In the genomic region with DNA sequence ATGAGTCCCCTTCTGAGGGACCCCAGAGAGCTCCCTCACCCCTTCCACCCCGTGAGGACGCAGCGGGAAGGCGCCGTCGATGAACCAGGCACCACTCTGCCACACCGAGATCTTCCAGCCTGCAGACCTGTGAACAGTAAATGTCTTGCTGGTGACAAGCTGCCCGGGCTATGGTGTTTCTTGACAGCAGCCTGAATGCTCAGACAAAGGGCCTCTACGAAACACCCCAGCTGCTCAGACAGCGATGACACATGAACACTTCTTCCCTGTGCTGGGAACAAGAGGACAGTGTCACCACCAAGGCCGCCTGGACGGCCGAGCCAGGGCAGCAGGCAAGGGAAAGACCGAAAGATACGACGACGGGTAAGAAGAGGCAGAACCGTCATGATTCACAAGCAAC, we compare ENCODE assay signal across 15 cellular contexts. TPM values are rescaled to one million over a fixed set of nuclear protein-coding genes. Genes with fewer than 3 reads are reported as not detected.
DNase-seq lines count a peak whose midpoint lies in the region; ATAC-seq and TF ChIP-seq lines count a peak whose summit lies in the region.
"Had no signal": no experiment of that assay in that cellular context is flagged by ENCODE, and none has a peak within 500 bp of the region (broad histone marks: within the 10 kb centered on the region; RNA-seq: fewer than 3 reads in every experiment).

No MANE protein-coding gene starts in this region.

- intact Hi-C loops in heart left ventricle (cut with DNase I), result no loop called here
- intact Hi-C loops in sigmoid colon (cut with DNase I), result no loop called here

- no peak overlapping the region for H3K9ac ChIP-seq in mesenchymal stem cell (ENCODE audit: low read length)

- H3K18ac ChIP-seq in mesenchymal stem cell (ENCODE audit: low read depth in 1 of 2, low read length in 2 of 2), result peak overlapping the region; percentile 23 to 38

- no peaks in the 10 kb centered on the region for H3K36me3 Mint-ChIP-seq in activated T-helper 17 cell treated with anti-CD3 and anti-CD28 coated beads, Interleukin-2, amount 50 U/mL, for 72 hours (ENCODE audit: low read depth)

- no peak overlapping the region for H2BK120ac ChIP-seq in mesenchymal stem cell (ENCODE audit: low read depth, low read length)

- peak in 43 of 56 donors; percentile 1 to 85 (median 37) for DNase-seq in amygdala (lab: John Stamatoyannopoulos, UW)
- peak in 3 of 5 donors; percentile 25 to 54 (median 39) for DNase-seq in heart left ventricle
- DNase-seq in mesenchymal stem cell, result peak; percentile 45
- peak; percentile 47 for DNase-seq in sigmoid colon
- no peak for DNase-seq in RKO (ENCODE audit: low spot score)
- DNase-seq in KG1 (lab: John Stamatoyannopoulos, UW), result no peak
- DNase-seq: activated CD8-positive, alpha-beta memory T cell treated with anti-CD3 and anti-CD28 coated beads for 24 hours; activated effector memory CD4-positive, alpha-beta T cell treated with anti-CD3 and anti-CD28 coated beads, Interleukin-2, amount 50 U/mL, for 16 hours; amniotic stem cell; GOT3; Kasumi-1; NCI-H1417 treated with DMSO at 0.1 percent for 48 hours had no signal

- H3K27me3 ChIP-seq in heart left ventricle, result no peaks in the 10 kb centered on the region
- H3K27me3 ChIP-seq in mesenchymal stem cell (ENCODE audit: control insufficient read depth in 1 of 2, insufficient read depth in 1 of 2, low read length in 2 of 2), result no peaks in the 10 kb centered on the region
- H3K27me3 ChIP-seq in sigmoid colon, result no peaks in the 10 kb centered on the region

- TF ChIP-seq EP300 in sigmoid colon (IDR thresholded peaks at IDR 0.05), result no peak

- H2BK5ac ChIP-seq in mesenchymal stem cell (ENCODE audit: low read depth, low read length, poor library complexity, severe bottlenecking), result no peak overlapping the region

- H3K27ac Mint-ChIP-seq in activated T-helper 17 cell treated with anti-CD3 and anti-CD28 coated beads, Interleukin-2, amount 50 U/mL, for 72 hours, result no peak overlapping the region

- peaks cover 23% of the 10 kb centered on the region for H3K79me1 ChIP-seq in mesenchymal stem cell (replicated peaks; ENCODE audit: low read length, poor library complexity, severe bottlenecking)

- peak overlapping the region in 1 of 2 experiments; percentile 31 for H3K14ac ChIP-seq in mesenchymal stem cell (ENCODE audit: low read length in 2 of 2)

- no peaks in the 10 kb centered on the region for H3K4me1 Mint-ChIP-seq in activated T-helper 17 cell treated with anti-CD3 and anti-CD28 coated beads, Interleukin-2, amount 50 U/mL, for 72 hours

- ATAC-seq in heart left ventricle, result peak; percentile 29 to 63 (median 54)
- ATAC-seq in activated T-helper 17 cell treated with anti-CD3 and anti-CD28 coated beads, Interleukin-2, amount 50 U/mL, for 72 hours (replicated peaks), result no peak
- no peak for ATAC-seq in HG03196 (IDR thresholded peaks at IDR 0.05; ENCODE audit: unreplicated experiment)

- TF ChIP-seq CTCF in heart left ventricle (IDR thresholded peaks at IDR 0.05) (no peak), sigmoid colon (IDR thresholded peaks at IDR 0.05) (no peak)

- peak overlapping the region in 1 of 2 experiments; percentile 55 for H3K4ac ChIP-seq in mesenchymal stem cell (ENCODE audit: low read depth in 1 of 2, low read length in 2 of 2)

- TF ChIP-seq POLR2A in heart left ventricle (IDR thresholded peaks at IDR 0.05) (no peak), sigmoid colon (IDR thresholded peaks at IDR 0.05) (no peak)

- H3K4me3 ChIP-seq in heart left ventricle (no peak overlapping the region), mesenchymal stem cell (ENCODE audit: insufficient read depth in 1 of 2, low read depth in 1 of 2, low read length in 2 of 2) (no peak overlapping the region), sigmoid colon (no peak overlapping the region)
- H3K4me3 ChIP-seq: coronary artery had no signal

- peaks cover 0 to 13% (median 5%) of the 10 kb centered on the region in 12 donors for H3K4me1 ChIP-seq in heart left ventricle
- peaks cover 7% of the 10 kb centered on the region for H3K4me1 ChIP-seq in mesenchymal stem cell (ENCODE audit: control insufficient read depth, insufficient read depth, low read depth, low read length)
- no peaks in the 10 kb centered on the region for H3K4me1 ChIP-seq in sigmoid colon

- H2AK5ac ChIP-seq in mesenchymal stem cell (ENCODE audit: low read length, severe bottlenecking), result no peak overlapping the region

- H3K9me3 Mint-ChIP-seq in activated T-helper 17 cell treated with anti-CD3 and anti-CD28 coated beads, Interleukin-2, amount 50 U/mL, for 72 hours, result no peaks in the 10 kb centered on the region

- no peaks in the 10 kb centered on the region for H3K27me3 Mint-ChIP-seq in activated T-helper 17 cell treated with anti-CD3 and anti-CD28 coated beads, Interleukin-2, amount 50 U/mL, for 72 hours

- H3K27ac ChIP-seq in heart left ventricle, result peak overlapping the region in 8 of 12 donors; percentile 4 to 54 (median 44)
- no peak overlapping the region for H3K27ac ChIP-seq in mesenchymal stem cell (ENCODE audit: low read length, poor library complexity, severe bottlenecking)
- H3K27ac ChIP-seq in sigmoid colon, result no peak overlapping the region
- H3K27ac ChIP-seq: coronary artery had no signal

- no peak overlapping the region for H2AFZ ChIP-seq in mesenchymal stem cell (ENCODE audit: low read depth, low read length)

- peak overlapping the region; percentile 67 for H4K8ac ChIP-seq in mesenchymal stem cell (ENCODE audit: low read length)

- H3K36me3 ChIP-seq in heart left ventricle (peaks cover 0 to 28% (median 12%) of the 10 kb centered on the region in 9 donors), mesenchymal stem cell (ENCODE audit: control insufficient read depth in 1 of 2, insufficient read depth in 2 of 2, low read depth in 1 of 2, low read length in 2 of 2) (peaks cover 8 to 55% of the 10 kb centered on the region in 2 experiments), sigmoid colon (peaks cover 0 to 11% (median 3%) of the 10 kb centered on the region in 4 donors)

- H3K4me3 Mint-ChIP-seq in activated T-helper 17 cell treated with anti-CD3 and anti-CD28 coated beads, Interleukin-2, amount 50 U/mL, for 72 hours, result no peak overlapping the region

- peak overlapping the region; percentile 60 for H4K91ac ChIP-seq in mesenchymal stem cell (ENCODE audit: low read length)

- peak overlapping the region in 1 of 2 experiments; percentile 11 for H2BK12ac ChIP-seq in mesenchymal stem cell (ENCODE audit: low read length in 2 of 2)

- 52 to 69% (median 59%) methylated on average over 18 of the region's 18 CpGs for WGBS in heart left ventricle, 4 donors
- WGBS in mesenchymal stem cell, result 67% methylated on average over 17 of the region's 18 CpGs
- 91 to 95% methylated on average over 18 of the region's 18 CpGs for WGBS in sigmoid colon, 2 donors

- no peak overlapping the region for H2BK15ac ChIP-seq in mesenchymal stem cell (ENCODE audit: low read depth, poor library complexity, severe bottlenecking)

- H3K9me3 ChIP-seq in heart left ventricle, result no peaks in the 10 kb centered on the region
- H3K9me3 ChIP-seq in mesenchymal stem cell (ENCODE audit: control insufficient read depth, low read length), result no peaks in the 10 kb centered on the region
- no peaks in the 10 kb centered on the region for H3K9me3 ChIP-seq in sigmoid colon

- H3K23ac ChIP-seq in mesenchymal stem cell (ENCODE audit: low read length in 2 of 2), result no peak overlapping the region

- no peak overlapping the region for H3K4me2 ChIP-seq in mesenchymal stem cell (ENCODE audit: low read length, poor library complexity, severe bottlenecking)

RNA-seq across cellular contexts. Expression of gene GTPBP6, which starts 30.6 kb away (rescaled TPM):
- total RNA-seq in heart left ventricle, result 10 to 100 TPM; 31.3 to 71.5 (median 47.5) TPM
- polyA plus RNA-seq in heart left ventricle, result 100 to 1,000 TPM in 1 of 2 donors, 10 to 100 TPM in 1; 50.6 to 102 TPM
- 29.7 TPM for polyA plus RNA-seq in mesenchymal stem cell (2013, experiment 1 of 2)
- 29.8 TPM for polyA plus RNA-seq in mesenchymal stem cell (2013, experiment 2 of 2)
- total RNA-seq in sigmoid colon, result 10 to 100 TPM; 22.4 to 40.3 (median 30.9) TPM
- 10 to 100 TPM; 36.0 to 65.8 (median 36.5) TPM for polyA plus RNA-seq in sigmoid colon
- total RNA-seq in activated T-helper 17 cell treated with anti-CD3 and anti-CD28 coated beads, Interleukin-2, amount 50 U/mL, for 72 hours, result 10 to 100 TPM; 48.2 to 61.2 TPM

RNA-seq across cellular contexts. Expression of gene PPP2R3B, which starts 37.5 kb away (rescaled TPM):
- 100 to 1,000 TPM in 8 of 9 donors, 10 to 100 TPM in 1; 98.3 to 186 (median 113) TPM for total RNA-seq in heart left ventricle
- polyA plus RNA-seq in heart left ventricle, result 100 to 1,000 TPM in 1 of 2 donors, 10 to 100 TPM in 1; 60.9 to 181 TPM
- 6.5 TPM for polyA plus RNA-seq in mesenchymal stem cell (2013, experiment 1 of 2)
- polyA plus RNA-seq in mesenchymal stem cell (2013, experiment 2 of 2), result 6.4 TPM
- total RNA-seq in sigmoid colon, result 10 to 100 TPM in 1 of 4 donors, 1 to 10 TPM in 3; 3.2 to 16.1 (median 6.6) TPM
- polyA plus RNA-seq in sigmoid colon, result 10 to 100 TPM in 1 of 3 donors, 1 to 10 TPM in 2; 2.1 to 13.3 (median 5.4) TPM
- 10 to 100 TPM; 19.3 to 22.6 TPM for total RNA-seq in activated T-helper 17 cell treated with anti-CD3 and anti-CD28 coated beads, Interleukin-2, amount 50 U/mL, for 72 hours

Comparison
In these comparisons a context has a peak if more than half of its experiments do, and no peak if none do; other contexts are left out.
1. DNase-seq: peak in amygdala (43 of 56), heart left ventricle (3 of 5), mesenchymal stem cell (single experiment) and sigmoid colon (single experiment); none in RKO (single experiment) and KG1 (single experiment).
2. ATAC-seq: peak in heart left ventricle (4 of 4); none in activated T-helper 17 cell treated with anti-CD3 and anti-CD28 coated beads, Interleukin-2, amount 50 U/mL, for 72 hours (single experiment) and HG03196 (single experiment).
3. H3K27ac ChIP-seq: peak in heart left ventricle (8 of 12); none in mesenchymal stem cell (single experiment) and sigmoid colon (0 of 4).
4. RNA of gene PPP2R3B, which starts 37.5 kb away (total RNA-seq): 98.3 to 186 TPM in heart left ventricle; 19.3 to 22.6 TPM in activated T-helper 17 cell treated with anti-CD3 and anti-CD28 coated beads, Interleukin-2, amount 50 U/mL, for 72 hours and 3.2 to 16.1 TPM in sigmoid colon; every median in the first group is over 4 times any median in the second.